In the genomic region with DNA sequence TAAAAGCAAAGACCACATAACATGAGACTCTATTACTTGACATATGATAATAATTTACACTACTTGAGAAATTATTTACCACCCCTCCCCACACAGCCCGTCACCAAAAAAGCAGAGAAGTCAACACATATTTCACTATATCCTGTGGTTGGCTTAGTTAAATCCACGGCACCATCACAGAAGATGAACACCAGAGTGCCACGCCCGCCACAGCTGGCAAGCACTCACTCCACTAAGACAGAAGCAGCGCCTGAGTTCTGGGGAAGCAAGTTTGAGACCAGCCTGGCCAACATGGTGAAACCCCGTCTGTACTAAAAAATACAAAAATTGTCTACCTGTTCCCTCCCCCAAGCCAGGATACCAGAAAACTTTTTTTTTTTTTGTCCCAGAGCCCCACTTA, we compare ENCODE assay signal across 11 cellular contexts. TPM values are rescaled to one million over a fixed set of nuclear protein-coding genes. Genes with fewer than 3 reads are reported as not detected.
DNase-seq lines count a peak whose midpoint lies in the region; ATAC-seq and TF ChIP-seq lines count a peak whose summit lies in the region.
"Had no signal": no experiment of that assay in that cellular context is flagged by ENCODE, and none has a peak within 500 bp of the region (broad histone marks: within the 10 kb centered on the region; RNA-seq: fewer than 3 reads in every experiment).

No MANE protein-coding gene starts in this region.

- no peaks in the 10 kb centered on the region for H3K9me2 ChIP-seq in HCT116 (ENCODE audit: insufficient read depth)

- no TSS peak for BruUV-seq in HCT116 (replicated peaks; lab: Mats Ljungman, UMichigan)

- H3K9ac ChIP-seq in HCT116 (ENCODE audit: low read length): no peak overlapping the region
- H3K9ac ChIP-seq: parathyroid adenoma had no signal

- TF ChIP-seq CTCF in HCT116 (IDR thresholded peaks at IDR 0.05 in 2 of 3, conservative IDR thresholded peaks at IDR 0.05 in 1 of 3; ENCODE audit: borderline replicate concordance in 1 of 3, insufficient read depth in 1 of 3, low read depth in 2 of 3, low read length in 2 of 3): no peak
- no peak for TF ChIP-seq CTCF in esophagus squamous epithelium (IDR thresholded peaks at IDR 0.05)
- no peak for TF ChIP-seq CTCF in gastrocnemius medialis (IDR thresholded peaks at IDR 0.05 in 4 of 5, conservative IDR thresholded peaks at IDR 0.05 in 1 of 5)

- no peaks in the 10 kb centered on the region for H3K27me3 ChIP-seq in HCT116 (ENCODE audit: insufficient read depth, low read length)
- no peaks in the 10 kb centered on the region for H3K27me3 ChIP-seq in esophagus squamous epithelium
- no peaks in the 10 kb centered on the region for H3K27me3 ChIP-seq in gastrocnemius medialis

- intact Hi-C loops in HCT116 (cut with micrococcal nuclease): no loop called here
- intact Hi-C loops in esophagus squamous epithelium (cut with DNase I): no loop called here
- intact Hi-C loops in gastrocnemius medialis (cut with DNase I; ENCODE audit: low total_unique reads): no loop called here

- RAD21 ChIA-PET in HCT116 (lab: Charles Lee; ENCODE audit: low non-redundant PET in 1 of 2, low total read pairs in 2 of 2, uncharacterized antibody in 2 of 2, unreplicated experiment in 2 of 2): no interaction called here

- WGBS in esophagus squamous epithelium, 2 donors: 49 to 56% methylated on average over 6 of the region's 6 CpGs

- in situ Hi-C loops in gastrocnemius medialis (cut with MboI; ENCODE audit: low sequenced_read_pairs in 4 of 4): loop anchor here in 1 of 4 donors (25.0 kb wide), 1 partner anchor 100 kb away; the partner anchor contains the start of gene ARFGAP3

- H3K27ac ChIP-seq in HCT116 (ENCODE audit: low read depth, low read length): peak overlapping the region; percentile 20; the same call in 1 of the 2 replicates
- H3K27ac ChIP-seq in esophagus squamous epithelium: peak overlapping the region in 3 of 4 donors; percentile 18 to 67 (median 52)
- H3K27ac ChIP-seq in gastrocnemius medialis: peak overlapping the region in 3 of 4 donors; percentile 16 to 79 (median 39)
- H3K27ac ChIP-seq: parathyroid adenoma had no signal

- ATAC-seq in HCT116 (no peak), gastrocnemius medialis (no peak)

- DNase-seq in HCT116 (ENCODE audit: low read depth, low spot score) (no peak), OCI-M1 (lab: John Stamatoyannopoulos, UW) (peak; percentile 78), esophagus squamous epithelium (lab: John Stamatoyannopoulos, UW) (no peak), gastrocnemius medialis (no peak), kidney tubule cell (ENCODE audit: low spot score) (no peak)
- DNase-seq in stimulated activated CD4-positive, alpha-beta T cell treated with anti-CD3 and anti-CD28 coated beads, Interleukin-15, amount 100 ng/mL, for 24 hours: no peak
- DNase-seq in stimulated activated CD4-positive, alpha-beta T cell treated with anti-CD3 and anti-CD28 coated beads, Interleukin-2, amount 100 ng/mL, for 24 hours: no peak
- DNase-seq: activated effector memory CD4-positive, alpha-beta T cell treated with Interleukin-2 at 50 U/mL for 16 hours; NCI-H1092 had no signal

- H3K36me3 ChIP-seq in HCT116 (ENCODE audit: control insufficient read depth in 1 of 2, insufficient read depth in 2 of 2, low read length in 2 of 2): no peaks in the 10 kb centered on the region
- H3K36me3 ChIP-seq in esophagus squamous epithelium: peaks cover 0 to 4% (median 0%) of the 10 kb centered on the region in 3 donors
- H3K36me3 ChIP-seq in gastrocnemius medialis: no peaks in the 10 kb centered on the region
- H3K36me3 ChIP-seq: HAP-1 had no signal

- no peak overlapping the region for H2AFZ ChIP-seq in HCT116 (ENCODE audit: low read depth, low read length, poor library complexity, severe bottlenecking)
- H2AFZ ChIP-seq: parathyroid adenoma had no signal

- H3K4me3 ChIP-seq in HCT116 (replicated peaks in 1 of 2; ENCODE audit: low read depth in 1 of 2, low read length in 2 of 2) (no peak overlapping the region), esophagus squamous epithelium (no peak overlapping the region), gastrocnemius medialis (no peak overlapping the region)
- H3K4me3 ChIP-seq: HAP-1 had no signal

- H3K79me2 ChIP-seq in HCT116 (ENCODE audit: insufficient read depth, low read length): peaks cover 65% of the 10 kb centered on the region

- peaks cover 56 to 70% of the 10 kb centered on the region in 2 experiments for H3K4me1 ChIP-seq in HCT116 (ENCODE audit: control insufficient read depth in 1 of 2, insufficient read depth in 2 of 2, low read length in 2 of 2)
- H3K4me1 ChIP-seq in esophagus squamous epithelium: peaks cover 28 to 88% (median 42%) of the 10 kb centered on the region in 3 donors
- peaks cover 39 to 63% of the 10 kb centered on the region in 2 donors for H3K4me1 ChIP-seq in gastrocnemius medialis
- H3K4me1 ChIP-seq: parathyroid adenoma had no signal

- CTCF ChIA-PET in HCT116 (lab: Charles Lee): no interaction called here

- H3K9me3 ChIP-seq in HCT116 (ENCODE audit: control insufficient read depth in 1 of 2, insufficient read depth in 1 of 2, low read depth in 1 of 2, low read length in 2 of 2) (no peaks in the 10 kb centered on the region), esophagus squamous epithelium (no peaks in the 10 kb centered on the region), gastrocnemius medialis (no peaks in the 10 kb centered on the region)
- H3K9me3 ChIP-seq: HAP-1 had no signal

- no peak for TF ChIP-seq POLR2A in HCT116 (IDR thresholded peaks at IDR 0.05; ENCODE audit: borderline replicate concordance, extremely low read depth, insufficient read depth, insufficient read length)
- no peak for TF ChIP-seq POLR2A in esophagus squamous epithelium (IDR thresholded peaks at IDR 0.05)
- no peak for TF ChIP-seq POLR2A in gastrocnemius medialis (IDR thresholded peaks at IDR 0.05)

- H3K4me2 ChIP-seq in HCT116 (ENCODE audit: low read length): peak overlapping the region; percentile 53

- no peak for TF ChIP-seq RAD21 in HCT116 (IDR thresholded peaks at IDR 0.05; ENCODE audit: low read depth)

- H4K20me1 ChIP-seq in HCT116 (ENCODE audit: insufficient read depth): peaks cover 8% of the 10 kb centered on the region; the same call in 1 of the 2 replicates

- POLR2A ChIA-PET in HCT116 (lab: Charles Lee): no interaction called here

TF ChIP-seq in HCT116, 20 proteins besides CTCF, POLR2A, EP300 and RAD21 (continues in another document):
- no peak for TF ChIP-seq TCF7L2 (IDR thresholded peaks at IDR 0.05; ENCODE audit: borderline replicate concordance, extremely low read depth, insufficient read depth, insufficient read length)
- no peak for TF ChIP-seq CEBPB (IDR thresholded peaks at IDR 0.05; ENCODE audit: low read depth)
- no peak for TF ChIP-seq SIN3A (IDR thresholded peaks at IDR 0.05; ENCODE audit: low read depth)
- TF ChIP-seq SRF (IDR thresholded peaks at IDR 0.05; ENCODE audit: low read depth): no peak
- no peak for TF ChIP-seq EGR1 (IDR thresholded peaks at IDR 0.05; ENCODE audit: low read depth)
- no peak for TF ChIP-seq MAX (IDR thresholded peaks at IDR 0.05)
- TF ChIP-seq YY1 (IDR thresholded peaks at IDR 0.05; ENCODE audit: extremely low read depth, insufficient replicate concordance, low read depth, low read length): no peak
- no peak for TF ChIP-seq EZH2phosphoT487 (IDR thresholded peaks at IDR 0.05; ENCODE audit: borderline replicate concordance)
- TF ChIP-seq ELF1 (IDR thresholded peaks at IDR 0.05; ENCODE audit: borderline replicate concordance, low read depth): no peak
- TF ChIP-seq ZBTB33 (IDR thresholded peaks at IDR 0.05; ENCODE audit: extremely low read depth, insufficient replicate concordance, low read length): no peak
- TF ChIP-seq ZFX (IDR thresholded peaks at IDR 0.05): no peak
- no peak for TF ChIP-seq FOSL1 (IDR thresholded peaks at IDR 0.05; ENCODE audit: low read depth)

RNA-seq across cellular contexts. Expression of gene PACSIN2, which starts 53.1 kb away (rescaled TPM):
- total RNA-seq in HCT116 (2021; ENCODE audit: unreplicated experiment) (48.2 TPM), esophagus squamous epithelium (10 to 100 TPM; 25.8 to 46.0 (median 27.8) TPM), gastrocnemius medialis (10 to 100 TPM; 37.3 to 45.9 (median 39.8) TPM)
- 46.6 and 48.0 TPM in 2 replicates for polyA plus RNA-seq in HCT116 (2012)
